13 cellular contexts compared by ENCODE assay signal in the genomic region with DNA sequence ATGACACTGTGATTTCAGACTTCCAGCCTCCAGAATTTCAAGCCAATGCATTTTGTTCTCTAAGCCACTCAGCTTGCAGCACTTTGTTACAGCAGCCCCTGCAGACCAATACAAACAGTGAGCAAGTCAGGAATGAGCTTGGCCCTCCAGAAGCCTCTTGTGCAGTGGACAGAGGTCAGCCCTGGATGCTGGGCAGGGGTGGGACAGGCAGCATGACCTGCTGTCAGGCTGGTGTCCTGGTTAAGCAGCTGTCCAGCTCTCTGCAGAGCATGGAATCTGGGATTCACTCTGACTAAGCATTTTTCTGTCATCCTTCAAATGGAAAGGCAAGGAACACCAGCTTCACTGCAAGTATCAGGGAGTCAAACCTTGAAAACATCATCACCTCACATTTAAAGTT.
"Had no signal": no experiment of that assay in that cellular context is flagged by ENCODE, and none has a peak within 500 bp of the region (broad histone marks: within the 10 kb centered on the region; RNA-seq: fewer than 3 reads in every experiment).

No MANE protein-coding gene starts in this region.

- ATAC-seq: left lung; mucosa of descending colon; naive thymus-derived CD8-positive, alpha-beta T cell; T-cell had no signal

- H3K4me3 ChIP-seq: left lung, mucosa of descending colon, skin epidermis, suprapubic skin had no signal

- H3K27me3 ChIP-seq: left lung, suprapubic skin had no signal

- H3K4me1 ChIP-seq: left lung, suprapubic skin had no signal

- DNase-seq: activated CD4-positive, CD25-positive, alpha-beta regulatory T cell treated with anti-CD3 and anti-CD28 coated beads, Interleukin-2, amount 50 U/mL, for 72 hours; activated naive CD8-positive, alpha-beta T cell treated with anti-CD3 and anti-CD28 coated beads for 36 hours; anterior cingulate cortex; effector memory CD4-positive, alpha-beta T cell; left lung; mucosa of descending colon; naive thymus-derived CD8-positive, alpha-beta T cell; T-cell; T1000; trophoblast cell had no signal

- H3K36me3 ChIP-seq: left lung, suprapubic skin had no signal

- H3K9me3 ChIP-seq: mucosa of descending colon, suprapubic skin had no signal

- FAIRE-seq: keratinocyte had no signal

- H3K27ac ChIP-seq: left lung, skin epidermis, suprapubic skin had no signal
